ENCODE assay signal across 11 cellular contexts in the genomic region with DNA sequence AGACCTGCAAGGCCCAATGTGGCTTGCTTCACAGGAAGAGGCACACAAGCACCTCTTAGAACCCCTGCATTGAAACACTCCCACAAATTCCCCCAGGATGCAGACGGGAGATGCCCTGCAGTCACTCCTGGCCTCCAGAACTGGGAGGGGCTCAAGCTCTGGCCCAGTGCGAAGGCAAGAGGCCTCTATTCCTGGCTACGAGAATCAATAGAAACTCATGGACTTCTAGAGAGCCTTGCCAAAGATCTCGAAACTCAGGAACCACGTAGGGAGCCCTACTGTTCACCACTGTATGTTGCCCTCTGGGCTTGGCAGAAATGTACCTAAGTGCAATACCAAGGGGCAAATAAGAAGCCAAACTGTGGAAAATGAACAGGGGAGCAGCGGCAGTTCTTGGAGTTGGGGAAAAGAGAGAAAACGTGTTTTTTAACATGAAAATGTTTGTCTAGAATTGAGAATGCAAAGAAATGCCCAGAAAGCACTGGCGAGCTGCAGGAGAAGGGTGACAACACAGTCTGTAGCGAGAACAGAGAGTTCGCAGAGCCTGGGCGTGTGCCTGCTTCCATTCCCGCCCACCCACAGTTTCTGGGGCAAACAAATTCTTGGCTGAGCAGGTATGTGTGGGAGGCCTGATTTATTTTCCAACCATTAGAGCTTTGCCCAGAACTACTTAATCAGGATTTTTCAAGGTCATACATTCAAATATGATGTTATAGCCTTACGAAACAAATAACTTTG.
A peak's percentile ranks its signal among the peaks of the same experiment; 100 is the strongest.
DNase-seq lines count a peak whose midpoint lies in the region; ATAC-seq, FAIRE-seq and TF ChIP-seq lines count a peak whose summit lies in the region.
"Had no signal": no experiment of that assay in that cellular context is flagged by ENCODE, and none has a peak within 500 bp of the region (broad histone marks: within the 10 kb centered on the region; RNA-seq: fewer than 3 reads in every experiment).

No MANE protein-coding gene starts in this region.

- intact Hi-C loops in left ventricle myocardium superior (cut with micrococcal nuclease): no loop called here
- intact Hi-C loops in sigmoid colon (cut with DNase I): no loop called here
- intact Hi-C loops in PC-3 (cut with micrococcal nuclease): loop anchor here (5.0 kb wide), 2 partner anchors 48 to 92 kb away; no protein-coding TSS in a partner anchor

- H3F3A ChIP-seq in GM23338 (replicated peaks; ENCODE audit: low read depth) (no peaks in the 10 kb centered on the region; the same call in 1 of the 2 replicates), PC-3 (ENCODE audit: low read length, unreplicated experiment) (no peaks in the 10 kb centered on the region)

- H2AFZ ChIP-seq in GM23338: no peak overlapping the region
- no peak overlapping the region for H2AFZ ChIP-seq in PC-3 (ENCODE audit: low read length)

- FAIRE-seq in RCC 7860 (lab: Jason Lieb, UNC): no peak

- BruUV-seq in PC-3 (replicated peaks; lab: Mats Ljungman, UMichigan): no TSS peak

- H3K4me1 Mint-ChIP-seq in GM23338: peaks cover 17% of the 10 kb centered on the region
- H3K4me1 Mint-ChIP-seq in activated naive CD4-positive, alpha-beta T cell treated with anti-CD3 and anti-CD28 coated beads, Interleukin-2, amount 10 ng/mL, durations not matched to agents 7 days and 5 days: peaks cover 81% of the 10 kb centered on the region

- H3K4me3 ChIP-seq in GM23338 (no peak overlapping the region), sigmoid colon (no peak overlapping the region), PC-3 (ENCODE audit: low read length) (no peak overlapping the region)

- TF ChIP-seq CTCF in GM23338 (conservative IDR thresholded peaks at IDR 0.05; ENCODE audit: low read depth in 2 of 2) (no peak), sigmoid colon (IDR thresholded peaks at IDR 0.05) (no peak), PC-3 (conservative IDR thresholded peaks at IDR 0.05; ENCODE audit: low read depth, low read length) (no peak)

- H3K9me3 Mint-ChIP-seq in GM23338: no peaks in the 10 kb centered on the region
- H3K9me3 Mint-ChIP-seq in activated naive CD4-positive, alpha-beta T cell treated with anti-CD3 and anti-CD28 coated beads, Interleukin-2, amount 10 ng/mL, durations not matched to agents 7 days and 5 days: no peaks in the 10 kb centered on the region
- H3K9me3 Mint-ChIP-seq: activated naive CD8-positive, alpha-beta T cell treated with anti-CD3 and anti-CD28 coated beads, Interleukin-2, amount 10 ng/mL, durations not matched to agents 7 days and 5 days; neural crest cell had no signal

- no peaks in the 10 kb centered on the region for H3K36me3 Mint-ChIP-seq in GM23338 (ENCODE audit: low read depth)
- peaks cover 17% of the 10 kb centered on the region for H3K36me3 Mint-ChIP-seq in activated naive CD4-positive, alpha-beta T cell treated with anti-CD3 and anti-CD28 coated beads, Interleukin-2, amount 10 ng/mL, durations not matched to agents 7 days and 5 days

- peak overlapping the region; percentile 85 for H3K27ac ChIP-seq in GM23338 (ENCODE audit: low read depth)
- peak overlapping the region; percentile 33 to 77 (median 47) for H3K27ac ChIP-seq in sigmoid colon
- no peak overlapping the region for H3K27ac ChIP-seq in PC-3 (ENCODE audit: low read length)

- ATAC-seq in GM23338: peak; percentile 63
- ATAC-seq in left ventricle myocardium superior: peak; percentile 82
- ATAC-seq in PC-3: no peak

- H4K20me1 ChIP-seq in GM23338 (replicated peaks; ENCODE audit: insufficient read depth) (peaks cover 4% of the 10 kb centered on the region; the same call in 1 of the 2 replicates), PC-3 (ENCODE audit: low read length) (no peaks in the 10 kb centered on the region)

- H3K36me3 ChIP-seq in GM23338 (ENCODE audit: insufficient read depth): no peaks in the 10 kb centered on the region
- peaks cover 0 to 7% (median 0%) of the 10 kb centered on the region in 4 donors for H3K36me3 ChIP-seq in sigmoid colon
- H3K36me3 ChIP-seq in PC-3 (ENCODE audit: low read depth, low read length): no peaks in the 10 kb centered on the region

- H3K27ac Mint-ChIP-seq in GM23338: peak overlapping the region; percentile 46; the same call in 1 of the 2 replicates
- H3K27ac Mint-ChIP-seq in activated naive CD4-positive, alpha-beta T cell treated with anti-CD3 and anti-CD28 coated beads, Interleukin-2, amount 10 ng/mL, durations not matched to agents 7 days and 5 days: peak overlapping the region; percentile 67

- peaks cover 2% of the 10 kb centered on the region for H3K27me3 Mint-ChIP-seq in GM23338 (ENCODE audit: insufficient read depth, low read depth, poor library complexity)
- H3K27me3 Mint-ChIP-seq in activated naive CD4-positive, alpha-beta T cell treated with anti-CD3 and anti-CD28 coated beads, Interleukin-2, amount 10 ng/mL, durations not matched to agents 7 days and 5 days: no peaks in the 10 kb centered on the region
- H3K27me3 Mint-ChIP-seq: activated naive CD8-positive, alpha-beta T cell treated with anti-CD3 and anti-CD28 coated beads, Interleukin-2, amount 10 ng/mL, durations not matched to agents 7 days and 5 days had no signal

- POLR2A ChIA-PET in PC-3 (lab: Charles Lee; ENCODE audit: unreplicated experiment) (no interaction called here), HEK293T (lab: Yijun Ruan, JAX) (interaction anchor here (0.6 to 2.2 kb wide), 2 partner anchors 53 to 187 kb away, joined by 3 to 5 read pairs; no protein-coding TSS in a partner anchor)

- DNase-seq in GM23338 (ENCODE audit: low spot score): peak; percentile 24
- DNase-seq in activated naive CD4-positive, alpha-beta T cell treated with anti-CD3 and anti-CD28 coated beads, Interleukin-2, amount 10 ng/mL, durations not matched to agents 7 days and 5 days: no peak
- DNase-seq in left ventricle myocardium superior: peak; percentile 67
- DNase-seq in sigmoid colon: no peak
- no peak for DNase-seq in PC-3
- DNase-seq in AG20443 (ENCODE audit: low spot score): no peak
- no peak for DNase-seq in RCC 7860 (ENCODE audit: low spot score)
- no peak for DNase-seq in HEK293T (ENCODE audit: extremely low spot score)
- DNase-seq: activated naive CD8-positive, alpha-beta T cell treated with anti-CD3 and anti-CD28 coated beads, Interleukin-2, amount 10 ng/mL, durations not matched to agents 7 days and 5 days; NCI-H526 treated with DMSO at 0.1 percent for 48 hours had no signal

- no peak for TF ChIP-seq EP300 in sigmoid colon (IDR thresholded peaks at IDR 0.05)

- H3K4me1 ChIP-seq in GM23338 (ENCODE audit: insufficient read depth) (no peaks in the 10 kb centered on the region), sigmoid colon (peaks cover 0 to 77% (median 70%) of the 10 kb centered on the region in 4 donors), PC-3 (ENCODE audit: insufficient read depth, low read length) (peaks cover 45% of the 10 kb centered on the region)

- peaks cover 6% of the 10 kb centered on the region; the same call in 1 of the 2 replicates for H3K79me2 ChIP-seq in GM23338 (replicated peaks; ENCODE audit: insufficient read depth)
- peaks cover 36% of the 10 kb centered on the region for H3K79me2 ChIP-seq in PC-3 (ENCODE audit: low read length)

- no peak overlapping the region for H3K4me2 ChIP-seq in GM23338
- H3K4me2 ChIP-seq in PC-3 (ENCODE audit: low read length): no peak overlapping the region; the same call in 1 of the 2 replicates

- H3K9me2 ChIP-seq in GM23338 (ENCODE audit: insufficient read depth) (no peaks in the 10 kb centered on the region), PC-3 (replicated peaks; ENCODE audit: low read length) (no peaks in the 10 kb centered on the region)

- no peak overlapping the region for H3K9ac ChIP-seq in PC-3 (ENCODE audit: low read length)

- no peaks in the 10 kb centered on the region for H3K9me3 ChIP-seq in sigmoid colon
- no peaks in the 10 kb centered on the region for H3K9me3 ChIP-seq in PC-3 (ENCODE audit: low read length)

- CTCF ChIA-PET in activated naive CD4-positive, alpha-beta T cell treated with anti-CD3 and anti-CD28 coated beads, Interleukin-2, amount 10 ng/mL, durations not matched to agents 7 days and 5 days (lab: Charles Lee): interaction anchor here (1.0 to 3.7 kb wide), 3 partner anchors 12 to 97 kb away, joined by 3 to 29 read pairs (median 3); no protein-coding TSS in a partner anchor
- CTCF ChIA-PET in PC-3 (lab: Charles Lee) (interaction anchor here (1.0 to 1.2 kb wide), 2 partner anchors 12 kb away, joined by 3 to 9 read pairs; no protein-coding TSS in a partner anchor), HEK293T (lab: Yijun Ruan, JAX) (interaction anchor here (3.0 kb wide), 1 partner anchor 12 kb away, joined by 14 read pairs; no protein-coding TSS in a partner anchor)

- WGBS in sigmoid colon, 2 donors: 21 to 60% methylated on average over 13 of the region's 13 CpGs

- no peaks in the 10 kb centered on the region for H3K27me3 ChIP-seq in GM23338 (ENCODE audit: insufficient read depth)
- no peaks in the 10 kb centered on the region for H3K27me3 ChIP-seq in sigmoid colon
- H3K27me3 ChIP-seq in PC-3 (ENCODE audit: low read length): no peaks in the 10 kb centered on the region

- no peak overlapping the region for H3K4me3 Mint-ChIP-seq in GM23338
- H3K4me3 Mint-ChIP-seq in activated naive CD4-positive, alpha-beta T cell treated with anti-CD3 and anti-CD28 coated beads, Interleukin-2, amount 10 ng/mL, durations not matched to agents 7 days and 5 days: peak overlapping the region; percentile 17
- H3K4me3 Mint-ChIP-seq: activated naive CD8-positive, alpha-beta T cell treated with anti-CD3 and anti-CD28 coated beads, Interleukin-2, amount 10 ng/mL, durations not matched to agents 7 days and 5 days; neural crest cell had no signal

- no peak for TF ChIP-seq POLR2A in sigmoid colon (IDR thresholded peaks at IDR 0.05)

TF ChIP-seq in GM23338, 12 proteins besides CTCF, POLR2A, EP300 and RAD21 (continues in another document):
- no peak for TF ChIP-seq JUNB (IDR thresholded peaks at IDR 0.05; ENCODE audit: unreplicated experiment)

TF ChIP-seq in HEK293T, 16 proteins besides CTCF, POLR2A, EP300 and RAD21:
- TF ChIP-seq FOXM1 (IDR thresholded peaks at IDR 0.05; ENCODE audit: borderline replicate concordance) (no peak), NFRKB (IDR thresholded peaks at IDR 0.05) (no peak), ZNF384 (IDR thresholded peaks at IDR 0.05) (no peak), ELF4 (IDR thresholded peaks at IDR 0.05) (no peak), TARDBP (IDR thresholded peaks at IDR 0.05) (no peak), LEF1 (IDR thresholded peaks at IDR 0.05; ENCODE audit: borderline replicate concordance) (no peak), ARNT (IDR thresholded peaks at IDR 0.05) (no peak), L3MBTL2 (conservative IDR thresholded peaks at IDR 0.05) (no peak), CTBP1 (IDR thresholded peaks at IDR 0.05; ENCODE audit: borderline replicate concordance) (no peak), FOXK2 (IDR thresholded peaks at IDR 0.05) (no peak), BHLHE40 (IDR thresholded peaks at IDR 0.05; ENCODE audit: borderline replicate concordance) (no peak)

Comparison
In these comparisons a context has a peak if more than half of its experiments do, and no peak if none do; other contexts are left out.
1. DNase-seq: peak in GM23338 (single experiment) and left ventricle myocardium superior (single experiment); none in activated naive CD4-positive, alpha-beta T cell treated with anti-CD3 and anti-CD28 coated beads, Interleukin-2, amount 10 ng/mL, durations not matched to agents 7 days and 5 days (single experiment), sigmoid colon (single experiment), PC-3 (single experiment), AG20443 (single experiment), RCC 7860 (single experiment) and HEK293T (single experiment).